In genomic region chr19:2726160-2726855, GRCh38 we compare ENCODE assay signal across 22 cellular contexts. TPM values are rescaled to one million over a fixed set of nuclear protein-coding genes. Genes with fewer than 3 reads are reported as not detected.
A peak's percentile ranks its signal among the peaks of the same experiment; 100 is the strongest.
DNase-seq lines count a peak whose midpoint lies in the region; ATAC-seq, FAIRE-seq and TF ChIP-seq lines count a peak whose summit lies in the region.
"Had no signal": no experiment of that assay in that cellular context is flagged by ENCODE, and none has a peak within 500 bp of the region (broad histone marks: within the 10 kb centered on the region; RNA-seq: fewer than 3 reads in every experiment).

No MANE protein-coding gene starts in this region.

- peaks cover 33% of the 10 kb centered on the region for H3K27me3 ChIP-seq in keratinocyte (ENCODE audit: control insufficient read depth, extremely low read depth, insufficient read depth, low read length)

- peaks cover 15% of the 10 kb centered on the region for H3K4me1 ChIP-seq in keratinocyte (ENCODE audit: control insufficient read depth, extremely low read depth, insufficient read depth, low read length)

- no peaks in the 10 kb centered on the region for H3K9me3 ChIP-seq in keratinocyte (ENCODE audit: control insufficient read depth, low read depth, low read length)
- H3K9me3 ChIP-seq: heart left ventricle, tibial nerve had no signal

- intact Hi-C loops in left ventricle myocardium superior (cut with micrococcal nuclease): no loop called here
- intact Hi-C loops in left cardiac atrium (cut with DNase I): no loop called here

- H3K36me3 ChIP-seq in keratinocyte (ENCODE audit: control insufficient read depth in 2 of 2, extremely low read depth in 1 of 2, insufficient read depth in 2 of 2, low read length in 2 of 2): no peaks in the 10 kb centered on the region
- H3K36me3 ChIP-seq: heart left ventricle had no signal

- no peak for TF ChIP-seq CTCF in keratinocyte (optimal IDR thresholded peaks at IDR 0.05 in 1 of 3, IDR thresholded peaks at IDR 0.05 in 1 of 3, conservative IDR thresholded peaks at IDR 0.05 in 1 of 3; ENCODE audit: extremely low read depth in 1 of 3, insufficient read depth in 2 of 3, low read length in 3 of 3)

- DNase-seq in left ventricle myocardium superior: peak; percentile 15
- DNase-seq in left cardiac atrium: no peak
- DNase-seq in keratinocyte (ENCODE audit: low read depth, low spot score): no peak
- DNase-seq: activated CD4-positive, alpha-beta T cell treated with anti-CD3 and anti-CD28 coated beads for 4 hours; activated CD8-positive, alpha-beta memory T cell treated with anti-CD3 and anti-CD28 coated beads for 24 hours; activated effector memory CD4-positive, alpha-beta T cell treated with Interleukin-2 at 50 U/mL for 16 hours; activated naive CD8-positive, alpha-beta T cell treated with anti-CD3 and anti-CD28 coated beads for 36 hours; aorta; effector memory CD4-positive, alpha-beta T cell; GOT3; NCI-H510A; occipital lobe; stimulated activated CD4-positive, alpha-beta T cell treated with anti-CD3 and anti-CD28 coated beads, Interleukin-2, amount 100 ng/mL, for 24 hours; T-helper 9 cell had no signal

- H3K27ac ChIP-seq in keratinocyte (ENCODE audit: control insufficient read depth, insufficient read depth, low read length): no peak overlapping the region
- H3K27ac ChIP-seq: heart left ventricle, tibial nerve, VCaP had no signal

- ATAC-seq in left ventricle myocardium superior (no peak), left cardiac atrium (no peak), HG02973 (IDR thresholded peaks at IDR 0.05; ENCODE audit: unreplicated experiment) (no peak), GM19467 (IDR thresholded peaks at IDR 0.05; ENCODE audit: unreplicated experiment) (no peak)
- ATAC-seq in stimulated activated memory B cell treated with anti-CD40 and anti-IgM and Interleukin-4, amounts not matched to agents 10 μg/mL and 1 μg/mL and 100 μg/mL, for 72 hours: no peak
- ATAC-seq: heart left ventricle had no signal

- H3K9me3 Mint-ChIP-seq in stimulated activated memory B cell treated with anti-CD40 and anti-IgM and Interleukin-4, amounts not matched to agents 10 μg/mL and 1 μg/mL and 100 μg/mL, for 72 hours: no peaks in the 10 kb centered on the region
- H3K9me3 Mint-ChIP-seq: activated naive CD8-positive, alpha-beta T cell treated with anti-CD3 and anti-CD28 coated beads for 36 hours had no signal

- H3K4me1 Mint-ChIP-seq in stimulated activated memory B cell treated with anti-CD40 and anti-IgM and Interleukin-4, amounts not matched to agents 10 μg/mL and 1 μg/mL and 100 μg/mL, for 72 hours: peaks cover 55% of the 10 kb centered on the region

- dilution Hi-C loops in keratinocyte (cut with MboI; ENCODE audit: extremely low pct_ligation_motif_present, low sequenced_read_pairs): no loop called here

- H3K4me3 ChIP-seq in keratinocyte (ENCODE audit: control insufficient read depth in 2 of 3, extremely low read depth in 1 of 3, insufficient read depth in 2 of 3, low read depth in 1 of 3, low read length in 3 of 3): no peak overlapping the region
- H3K4me3 ChIP-seq: heart left ventricle, tibial nerve had no signal

- H3K36me3 Mint-ChIP-seq in stimulated activated memory B cell treated with anti-CD40 and anti-IgM and Interleukin-4, amounts not matched to agents 10 μg/mL and 1 μg/mL and 100 μg/mL, for 72 hours: peaks cover 4% of the 10 kb centered on the region
- H3K36me3 Mint-ChIP-seq: activated naive CD8-positive, alpha-beta T cell treated with anti-CD3 and anti-CD28 coated beads for 36 hours had no signal

- H3K4me3 Mint-ChIP-seq in stimulated activated memory B cell treated with anti-CD40 and anti-IgM and Interleukin-4, amounts not matched to agents 10 μg/mL and 1 μg/mL and 100 μg/mL, for 72 hours: no peak overlapping the region
- H3K4me3 Mint-ChIP-seq: activated naive CD8-positive, alpha-beta T cell treated with anti-CD3 and anti-CD28 coated beads for 36 hours had no signal

- H4K20me1 ChIP-seq in keratinocyte (ENCODE audit: control insufficient read depth, extremely low read depth, insufficient read depth, low read length): peaks cover 5% of the 10 kb centered on the region

- no peak for FAIRE-seq in keratinocyte (lab: Jason Lieb, UNC)
- FAIRE-seq: A204.1, colon had no signal

- peak overlapping the region; percentile 63 for H3K27ac Mint-ChIP-seq in stimulated activated memory B cell treated with anti-CD40 and anti-IgM and Interleukin-4, amounts not matched to agents 10 μg/mL and 1 μg/mL and 100 μg/mL, for 72 hours
- H3K27ac Mint-ChIP-seq: activated naive CD8-positive, alpha-beta T cell treated with anti-CD3 and anti-CD28 coated beads for 36 hours had no signal

- H3K27me3 Mint-ChIP-seq in stimulated activated memory B cell treated with anti-CD40 and anti-IgM and Interleukin-4, amounts not matched to agents 10 μg/mL and 1 μg/mL and 100 μg/mL, for 72 hours: no peaks in the 10 kb centered on the region

- H3K9ac ChIP-seq in keratinocyte (ENCODE audit: control insufficient read depth, extremely low read depth, insufficient read depth, low read length): no peak overlapping the region

- no peaks in the 10 kb centered on the region for H3K79me2 ChIP-seq in keratinocyte (ENCODE audit: control insufficient read depth, insufficient read depth, low read length)

- H3K9me1 ChIP-seq in keratinocyte (ENCODE audit: control insufficient read depth, extremely low read depth, insufficient read depth, low read length): no peaks in the 10 kb centered on the region

- H3K4me2 ChIP-seq in keratinocyte (ENCODE audit: control insufficient read depth, extremely low read depth, insufficient read depth, low read depth, low read length): peak overlapping the region; percentile 32

- H2AFZ ChIP-seq in keratinocyte (ENCODE audit: control insufficient read depth, low read length): no peak overlapping the region

RNA-seq across cellular contexts. Expression of gene DIRAS1, which starts 5.1 kb away (rescaled TPM):
- 241 TPM for total RNA-seq in left ventricle myocardium superior
- total RNA-seq in left cardiac atrium: 100 to 1,000 TPM; 108 to 211 TPM
- 0.10 to 2.2 TPM (median 0.34 TPM) in 3 replicates for polyA plus RNA-seq in keratinocyte
- 0.42 TPM for polyA plus RNA-seq in keratinocyte (2011; ENCODE audit: low read depth)
- 0.44 and 0.91 TPM in 2 replicates for polyA plus RNA-seq in keratinocyte (2011; cell fraction: cytosol; rRNA removed)
- polyA plus RNA-seq in keratinocyte (2011; cell fraction: nucleus; rRNA removed): 0.73 and 0.96 TPM in 2 replicates
- 0.62 and 1.3 TPM in 2 replicates for polyA plus RNA-seq in keratinocyte (2012; ENCODE audit: low replicate concordance)
- polyA minus RNA-seq in keratinocyte: 0.13 to 1.4 TPM (median 0.20 TPM) in 3 replicates
- 1.2 TPM for polyA minus RNA-seq in keratinocyte (2011; cell fraction: cytosol; rRNA and poly(A)+ RNA removed)
- polyA minus RNA-seq in keratinocyte (2011; cell fraction: nucleus; rRNA and poly(A)+ RNA removed): 0.74 and 0.78 TPM in 2 replicates

RNA-seq across cellular contexts. Expression of gene SLC39A3, which starts 13.5 kb away (rescaled TPM):
- 26.6 TPM for total RNA-seq in left ventricle myocardium superior
- total RNA-seq in left cardiac atrium: 10 to 100 TPM; 21.9 to 25.5 TPM
- 26.2 to 40.0 TPM (median 28.1 TPM) in 3 replicates for polyA plus RNA-seq in keratinocyte
- 1.2 TPM for polyA plus RNA-seq in keratinocyte (2011; ENCODE audit: low read depth)
- polyA plus RNA-seq in keratinocyte (2011; cell fraction: cytosol; rRNA removed): 34.9 and 57.2 TPM in 2 replicates
- 38.0 and 49.3 TPM in 2 replicates for polyA plus RNA-seq in keratinocyte (2011; cell fraction: nucleus; rRNA removed)
- 24.5 and 24.9 TPM in 2 replicates for polyA plus RNA-seq in keratinocyte (2012; ENCODE audit: low replicate concordance)
- 25.2 to 38.3 TPM (median 35.0 TPM) in 3 replicates for polyA minus RNA-seq in keratinocyte
- polyA minus RNA-seq in keratinocyte (2011; cell fraction: cytosol; rRNA and poly(A)+ RNA removed): 45.7 TPM
- polyA minus RNA-seq in keratinocyte (2011; cell fraction: nucleus; rRNA and poly(A)+ RNA removed): 15.2 and 22.4 TPM in 2 replicates

RNA-seq across cellular contexts. Expression of gene GNG7, which starts 23.8 kb away (rescaled TPM):
- total RNA-seq in left ventricle myocardium superior (39.3 TPM), left cardiac atrium (10 to 100 TPM; 19.8 to 45.9 TPM)
- polyA plus RNA-seq in keratinocyte: 0.01 to 0.11 TPM (median 0.06 TPM) in 3 replicates
- 0.40 TPM for polyA plus RNA-seq in keratinocyte (2011; ENCODE audit: low read depth)
- 0.02 and 0.06 TPM in 2 replicates for polyA plus RNA-seq in keratinocyte (2011; cell fraction: cytosol; rRNA removed)
- polyA plus RNA-seq in keratinocyte (2011; cell fraction: nucleus; rRNA removed): 0.09 and 0.10 TPM in 2 replicates
- 0.04 and 0.07 TPM in 2 replicates for polyA plus RNA-seq in keratinocyte (2012; ENCODE audit: low replicate concordance)
- polyA minus RNA-seq in keratinocyte: 0.03 TPM in 1 of 3 replicates, not detected in the others
- polyA minus RNA-seq in keratinocyte (2011; cell fraction: cytosol; rRNA and poly(A)+ RNA removed): not detected
- polyA minus RNA-seq in keratinocyte (2011; cell fraction: nucleus; rRNA and poly(A)+ RNA removed): not detected in 2 replicates

RNA-seq across cellular contexts. Expression of gene SGTA, which starts 56.8 kb away (rescaled TPM):
- total RNA-seq in left ventricle myocardium superior: 68.7 TPM
- total RNA-seq in left cardiac atrium: 10 to 100 TPM; 52.5 to 88.1 TPM
- 34.2 to 70.8 TPM (median 36.1 TPM) in 3 replicates for polyA plus RNA-seq in keratinocyte
- 32.9 TPM for polyA plus RNA-seq in keratinocyte (2011; ENCODE audit: low read depth)
- 49.6 and 83.8 TPM in 2 replicates for polyA plus RNA-seq in keratinocyte (2011; cell fraction: cytosol; rRNA removed)
- polyA plus RNA-seq in keratinocyte (2011; cell fraction: nucleus; rRNA removed): 60.6 and 80.6 TPM in 2 replicates
- 42.4 and 66.3 TPM in 2 replicates for polyA plus RNA-seq in keratinocyte (2012; ENCODE audit: low replicate concordance)
- 23.1 to 112 TPM (median 27.6 TPM) in 3 replicates for polyA minus RNA-seq in keratinocyte
- polyA minus RNA-seq in keratinocyte (2011; cell fraction: cytosol; rRNA and poly(A)+ RNA removed): 60.0 TPM
- polyA minus RNA-seq in keratinocyte (2011; cell fraction: nucleus; rRNA and poly(A)+ RNA removed): 24.5 and 25.1 TPM in 2 replicates

RNA-seq across cellular contexts. Expression of gene THOP1, which starts 59.0 kb away (rescaled TPM):
- 59.2 TPM for total RNA-seq in left ventricle myocardium superior
- 10 to 100 TPM; 48.4 to 74.5 TPM for total RNA-seq in left cardiac atrium
- 62.0 to 75.7 TPM (median 69.9 TPM) in 3 replicates for polyA plus RNA-seq in keratinocyte
- 21.8 TPM for polyA plus RNA-seq in keratinocyte (2011; ENCODE audit: low read depth)
- polyA plus RNA-seq in keratinocyte (2011; cell fraction: cytosol; rRNA removed): 30.5 and 65.9 TPM in 2 replicates
- 76.0 and 84.9 TPM in 2 replicates for polyA plus RNA-seq in keratinocyte (2011; cell fraction: nucleus; rRNA removed)
- polyA plus RNA-seq in keratinocyte (2012; ENCODE audit: low replicate concordance): 21.7 and 94.6 TPM in 2 replicates
- 51.3 to 82.3 TPM (median 55.6 TPM) in 3 replicates for polyA minus RNA-seq in keratinocyte
- polyA minus RNA-seq in keratinocyte (2011; cell fraction: cytosol; rRNA and poly(A)+ RNA removed): 87.3 TPM
- polyA minus RNA-seq in keratinocyte (2011; cell fraction: nucleus; rRNA and poly(A)+ RNA removed): 36.2 and 50.8 TPM in 2 replicates
